ENCODE assay signal across 30 cellular contexts in the genomic region with DNA sequence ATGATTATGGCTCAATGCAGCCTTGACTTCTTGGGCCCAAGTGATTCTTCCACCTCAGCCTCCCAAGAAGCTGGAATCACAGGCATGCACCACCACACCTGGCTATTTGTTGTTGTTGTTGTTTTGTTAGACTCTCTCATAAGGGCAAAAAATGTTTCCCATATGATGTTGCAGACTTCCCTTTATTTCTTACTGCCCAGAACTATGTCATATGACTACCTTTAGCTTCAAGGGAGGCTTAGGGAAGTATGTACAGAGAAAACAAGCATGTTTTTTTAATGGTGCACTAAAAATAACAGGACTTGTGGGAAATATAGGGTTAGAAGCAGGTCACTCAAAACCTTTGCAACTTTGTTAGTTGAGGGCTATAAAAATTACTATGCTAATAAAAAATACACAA. TPM values are rescaled to one million over a fixed set of nuclear protein-coding genes. Genes with fewer than 3 reads are reported as not detected.
"Had no signal": no experiment of that assay in that cellular context is flagged by ENCODE, and none has a peak within 500 bp of the region (broad histone marks: within the 10 kb centered on the region; RNA-seq: fewer than 3 reads in every experiment).

No MANE protein-coding gene starts in this region.

- H3K27ac ChIP-seq: ascending aorta, brain microvascular endothelial cell, esophagus muscularis mucosa, foreskin keratinocyte, heart right ventricle, pancreas, psoas muscle, sigmoid colon, suprapubic skin, tibial nerve had no signal

- H3K36me3 Mint-ChIP-seq: mesothelial cell of epicardium, naive B cell had no signal

- H3K9me3 ChIP-seq: ascending aorta, esophagus muscularis mucosa, heart right ventricle, pancreas, psoas muscle, sigmoid colon, suprapubic skin, tibial nerve had no signal

- DNase-seq: activated CD4-positive, alpha-beta T cell treated with anti-CD3 and anti-CD28 coated beads for 1 hour; activated CD4-positive, alpha-beta T cell treated with anti-CD3 and anti-CD28 coated beads, Interleukin-2, amount 50 U/mL, for 1 hour; activated gamma-delta T cell; activated naive CD4-positive, alpha-beta T cell treated with anti-CD3 and anti-CD28 coated beads, Interleukin-2, amount 10 ng/mL, durations not matched to agents 7 days and 5 days; activated naive CD8-positive, alpha-beta T cell treated with anti-CD3 and anti-CD28 coated beads, Interleukin-2, amount 10 ng/mL, durations not matched to agents 7 days and 5 days; activated T-cell treated with anti-CD3 and anti-CD28 coated beads for 4 hours; brain microvascular endothelial cell; dermis blood vessel endothelial cell; effector CD4-positive, alpha-beta T cell; foreskin keratinocyte; heart right ventricle; naive B cell; nephron progenitor cell; nucleus accumbens; pancreas; psoas muscle; sigmoid colon; stimulated activated CD4-positive, alpha-beta T cell treated with anti-CD3 and anti-CD28 coated beads, Interleukin-4, amount 100 ng/mL, for 24 hours; stimulated activated naive CD4-positive, alpha-beta T cell; T1000 had no signal

- ATAC-seq: foreskin keratinocyte, heart right ventricle, pancreas, psoas muscle had no signal

- H3K4me3 Mint-ChIP-seq: activated naive CD4-positive, alpha-beta T cell treated with anti-CD3 and anti-CD28 coated beads, Interleukin-2, amount 10 ng/mL, durations not matched to agents 7 days and 5 days; activated naive CD8-positive, alpha-beta T cell treated with anti-CD3 and anti-CD28 coated beads, Interleukin-2, amount 10 ng/mL, durations not matched to agents 7 days and 5 days; activated T-helper 1 cell treated with anti-CD3 and anti-CD28 coated beads, Interleukin-12 subunit alpha, Interleukin-12 subunit beta, Interleukin-2, Interleukin-4 antibody, amounts not matched to agents 30 ng/mL and 10 ng/mL and 1 ng/mL, durations not matched to agents 14 hours and 24 hours and 36 hours; mesothelial cell of epicardium; nephron progenitor cell; T-helper 1 cell treated with Interleukin-12 subunit alpha and Interleukin-12 subunit beta and Interleukin-4 antibody, amounts not matched to agents 30 μg/mL and 1 μg/mL, for 36 hours had no signal

- H3K27me3 ChIP-seq: ascending aorta, brain microvascular endothelial cell, esophagus muscularis mucosa, foreskin keratinocyte, heart right ventricle, pancreas, sigmoid colon, suprapubic skin, tibial nerve had no signal

- H3K9me3 Mint-ChIP-seq: activated naive CD4-positive, alpha-beta T cell treated with anti-CD3 and anti-CD28 coated beads, Interleukin-2, amount 10 ng/mL, durations not matched to agents 7 days and 5 days; mesothelial cell of epicardium; naive B cell; nephron progenitor cell; T-helper 1 cell treated with Interleukin-12 subunit alpha and Interleukin-12 subunit beta and Interleukin-4 antibody, amounts not matched to agents 30 μg/mL and 1 μg/mL, for 36 hours had no signal

- H3K27ac Mint-ChIP-seq: activated naive CD4-positive, alpha-beta T cell treated with anti-CD3 and anti-CD28 coated beads, Interleukin-2, amount 10 ng/mL, durations not matched to agents 7 days and 5 days; activated T-helper 1 cell treated with anti-CD3 and anti-CD28 coated beads, Interleukin-12 subunit alpha, Interleukin-12 subunit beta, Interleukin-2, Interleukin-4 antibody, amounts not matched to agents 30 ng/mL and 10 ng/mL and 1 ng/mL, durations not matched to agents 14 hours and 24 hours and 36 hours; mesothelial cell of epicardium; nephron progenitor cell; T-helper 1 cell treated with Interleukin-12 subunit alpha and Interleukin-12 subunit beta and Interleukin-4 antibody, amounts not matched to agents 30 μg/mL and 1 μg/mL, for 36 hours had no signal

- H3K36me3 ChIP-seq: ascending aorta, brain microvascular endothelial cell, esophagus muscularis mucosa, heart right ventricle, pancreas, sigmoid colon, suprapubic skin, tibial nerve had no signal

- H3K27me3 Mint-ChIP-seq: activated naive CD4-positive, alpha-beta T cell treated with anti-CD3 and anti-CD28 coated beads, Interleukin-2, amount 10 ng/mL, durations not matched to agents 7 days and 5 days; activated naive CD8-positive, alpha-beta T cell treated with anti-CD3 and anti-CD28 coated beads, Interleukin-2, amount 10 ng/mL, durations not matched to agents 7 days and 5 days; naive B cell had no signal

- H3K4me3 ChIP-seq: ascending aorta, esophagus muscularis mucosa, heart right ventricle, pancreas, psoas muscle, sigmoid colon, suprapubic skin, tibial nerve had no signal

RNA-seq across cellular contexts. Expression of gene GPR19, which starts 4.3 kb away (rescaled TPM):
- total RNA-seq: ascending aorta, cardiac septum, chondrocyte, psoas muscle, ureter had no signal
